ENCODE assay signal across 17 cellular contexts in the genomic region with DNA sequence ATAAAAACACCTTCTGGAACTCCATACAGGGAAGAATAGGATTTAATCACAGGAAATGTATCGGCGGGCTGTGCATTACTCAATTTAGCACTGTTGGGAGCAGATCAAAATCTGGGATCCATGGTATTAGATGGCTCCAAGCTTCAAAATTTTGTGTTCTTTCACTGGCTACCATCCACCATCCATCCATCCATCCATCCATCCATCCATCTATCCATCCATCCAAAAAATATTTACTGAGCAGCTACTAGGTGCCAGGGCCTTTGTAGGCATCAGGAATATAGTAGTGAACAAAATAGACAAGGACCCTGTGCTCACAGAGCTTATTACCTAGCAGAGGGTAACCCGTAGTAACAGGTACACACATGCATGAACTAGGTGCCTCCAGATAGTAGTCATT.
"Had no signal": no experiment of that assay in that cellular context is flagged by ENCODE, and none has a peak within 500 bp of the region (broad histone marks: within the 10 kb centered on the region; RNA-seq: fewer than 3 reads in every experiment).

No MANE protein-coding gene starts in this region.

- H3K9me3 Mint-ChIP-seq: activated naive CD4-positive, alpha-beta T cell treated with anti-CD3 and anti-CD28 coated beads, Interleukin-2, amount 10 ng/mL, durations not matched to agents 7 days and 5 days; central memory CD8-positive, alpha-beta T cell; naive B cell; neural progenitor cell; stimulated activated naive CD8-positive, alpha-beta T cell treated with anti-CD3 and anti-CD28 coated beads, Interleukin-15, amount 100 ng/mL, for 72 hours; WTC11 had no signal

- H3K27me3 Mint-ChIP-seq: activated naive CD4-positive, alpha-beta T cell treated with anti-CD3 and anti-CD28 coated beads, Interleukin-2, amount 10 ng/mL, durations not matched to agents 7 days and 5 days; central memory CD8-positive, alpha-beta T cell; dendritic cell treated with granulocyte-macrophage colony-stimulating factor and Interleukin-4, amounts not matched to agents 40 ng/mL and 50 ng/mL, for 4 days; naive B cell; stimulated activated naive CD8-positive, alpha-beta T cell treated with anti-CD3 and anti-CD28 coated beads, Interleukin-15, amount 100 ng/mL, for 72 hours; T-helper 17 cell had no signal

- H3K27ac Mint-ChIP-seq: activated naive CD4-positive, alpha-beta T cell treated with anti-CD3 and anti-CD28 coated beads, Interleukin-2, amount 10 ng/mL, durations not matched to agents 7 days and 5 days; dendritic cell treated with granulocyte-macrophage colony-stimulating factor and Interleukin-4, amounts not matched to agents 40 ng/mL and 50 ng/mL, for 4 days; naive B cell; neural progenitor cell; stimulated activated naive CD8-positive, alpha-beta T cell treated with anti-CD3 and anti-CD28 coated beads, Interleukin-15, amount 100 ng/mL, for 72 hours; T-helper 17 cell; WTC11 had no signal

- H3K4me2 ChIP-seq: neural progenitor cell had no signal

- H3K27me3 ChIP-seq: heart left ventricle, neural progenitor cell, ovary, spleen had no signal

- ATAC-seq: stimulated activated naive CD8-positive, alpha-beta T cell treated with anti-CD3 and anti-CD28 coated beads, Interleukin-15, amount 100 ng/mL, for 72 hours; T-helper 17 cell; WTC11 had no signal

- H3K9ac ChIP-seq: neural progenitor cell had no signal

- H3K27ac ChIP-seq: neural progenitor cell, ovary had no signal

- DNase-seq: activated CD4-positive, alpha-beta T cell treated with anti-CD3 and anti-CD28 coated beads for 4 hours; activated CD8-positive, alpha-beta memory T cell treated with anti-CD3 and anti-CD28 coated beads for 24 hours; activated naive CD4-positive, alpha-beta T cell treated with anti-CD3 and anti-CD28 coated beads, Interleukin-2, amount 10 ng/mL, durations not matched to agents 7 days and 5 days; effector memory CD4-positive, alpha-beta T cell; heart left ventricle; left cardiac atrium; midbrain; naive B cell; ovary; spleen; stimulated activated naive CD8-positive, alpha-beta T cell treated with anti-CD3 and anti-CD28 coated beads, Interleukin-15, amount 100 ng/mL, for 72 hours; T-helper 17 cell had no signal

- H3K4me3 ChIP-seq: heart left ventricle, lung, neural progenitor cell, ovary, spleen had no signal

- H3K9me3 ChIP-seq: heart left ventricle, ovary, spleen had no signal

- H3K4me3 Mint-ChIP-seq: activated naive CD4-positive, alpha-beta T cell treated with anti-CD3 and anti-CD28 coated beads, Interleukin-2, amount 10 ng/mL, durations not matched to agents 7 days and 5 days; central memory CD8-positive, alpha-beta T cell; dendritic cell treated with granulocyte-macrophage colony-stimulating factor and Interleukin-4, amounts not matched to agents 40 ng/mL and 50 ng/mL, for 4 days; naive B cell; neural progenitor cell; stimulated activated naive CD8-positive, alpha-beta T cell treated with anti-CD3 and anti-CD28 coated beads, Interleukin-15, amount 100 ng/mL, for 72 hours; T-helper 17 cell; WTC11 had no signal

- H3K36me3 ChIP-seq: heart left ventricle, neural progenitor cell, ovary had no signal

- H2AFZ ChIP-seq: neural progenitor cell had no signal

- H3K36me3 Mint-ChIP-seq: activated naive CD4-positive, alpha-beta T cell treated with anti-CD3 and anti-CD28 coated beads, Interleukin-2, amount 10 ng/mL, durations not matched to agents 7 days and 5 days; WTC11 had no signal
